Comparison of ENCODE assay signal across 16 cellular contexts in the genomic region with DNA sequence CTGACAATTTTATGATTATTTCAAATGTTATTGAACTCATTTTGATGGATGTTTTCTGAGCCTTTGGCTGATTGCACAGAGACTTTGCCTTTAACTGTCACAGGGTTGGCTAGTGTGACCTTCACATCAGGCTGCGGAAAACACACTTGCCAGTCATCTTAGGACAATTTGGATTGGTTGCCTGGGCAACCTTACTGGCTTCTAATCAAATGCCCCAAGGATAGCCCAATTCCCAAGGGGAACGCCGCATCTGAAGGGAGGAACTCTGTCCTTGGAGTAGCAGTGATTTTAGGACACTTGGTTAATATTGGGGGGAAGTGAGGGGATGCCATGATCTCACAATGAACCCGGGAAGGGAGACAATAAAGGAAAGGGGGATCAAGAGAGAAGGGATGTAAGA. TPM values are rescaled to one million over a fixed set of nuclear protein-coding genes. Genes with fewer than 3 reads are reported as not detected.
DNase-seq lines count a peak whose midpoint lies in the region; ATAC-seq and TF ChIP-seq lines count a peak whose summit lies in the region.
"Had no signal": no experiment of that assay in that cellular context is flagged by ENCODE, and none has a peak within 500 bp of the region (broad histone marks: within the 10 kb centered on the region; RNA-seq: fewer than 3 reads in every experiment).

No MANE protein-coding gene starts in this region.

- H3K36me3 Mint-ChIP-seq in glutamatergic neuron (ENCODE audit: unreplicated experiment), result no peaks in the 10 kb centered on the region
- H3K36me3 Mint-ChIP-seq: CD14-positive monocyte; CD8-positive, alpha-beta T cell had no signal

- H3K36me3 ChIP-seq in HAP-1 (replicated peaks), result no peaks in the 10 kb centered on the region

- DNase-seq in NCI-H446 (lab: John Stamatoyannopoulos, UW), result peak; percentile 16 to 21
- DNase-seq in NCI-H446 treated with DMSO at 0.1 percent for 48 hours (lab: John Stamatoyannopoulos, UW), result no peak
- peak; percentile 74 to 82 for DNase-seq in HAP-1 (ENCODE audit: low spot score in 2 of 2)
- peak; percentile 59 for DNase-seq in NCI-H2227 treated with DMSO at 0.1 percent for 48 hours (lab: John Stamatoyannopoulos, UW)
- peak; percentile 58 for DNase-seq in glutamatergic neuron
- no peak for DNase-seq in A172 (ENCODE audit: low spot score)
- DNase-seq: CD8-positive, alpha-beta T cell; COR-L47; DMS153; DND-41; GDM1; H9 had no signal

- in situ Hi-C loops in HAP-1 (cut with MboI; ENCODE audit: low sequenced_read_pairs), result no loop called here

- peaks cover 38% of the 10 kb centered on the region for H3K4me1 Mint-ChIP-seq in glutamatergic neuron (ENCODE audit: low read depth, unreplicated experiment)
- H3K4me1 Mint-ChIP-seq: CD14-positive monocyte had no signal

- peak overlapping the region; percentile 2 for H3K27ac Mint-ChIP-seq in glutamatergic neuron (ENCODE audit: unreplicated experiment)
- H3K27ac Mint-ChIP-seq: CD14-positive monocyte; CD8-positive, alpha-beta T cell; GM23338; H9 had no signal

- no peaks in the 10 kb centered on the region for H3K27me3 ChIP-seq in HAP-1 (ENCODE audit: low read depth)

- H3K27me3 Mint-ChIP-seq in glutamatergic neuron (ENCODE audit: unreplicated experiment), result peaks cover 2% of the 10 kb centered on the region

- peaks cover 61% of the 10 kb centered on the region for H3K4me1 ChIP-seq in HAP-1
- H3K4me1 ChIP-seq: A549 had no signal

- H3K4me3 ChIP-seq in HAP-1, result no peak overlapping the region
- H3K4me3 ChIP-seq: A549, GM23338 had no signal

- ATAC-seq in HG02642 (IDR thresholded peaks at IDR 0.05; ENCODE audit: poor library complexity, unreplicated experiment), result no peak
- ATAC-seq: A549; CD8-positive, alpha-beta T cell; GM23338 had no signal

- H3K9me3 ChIP-seq in HAP-1, result no peaks in the 10 kb centered on the region
- H3K9me3 ChIP-seq: A549 had no signal

- no peaks in the 10 kb centered on the region for H3K9me3 Mint-ChIP-seq in glutamatergic neuron (ENCODE audit: unreplicated experiment)

- no peak for TF ChIP-seq CTCF in glutamatergic neuron (IDR thresholded peaks at IDR 0.05; ENCODE audit: partially characterized antibody, unreplicated experiment)

- H3K4me3 Mint-ChIP-seq in glutamatergic neuron (ENCODE audit: unreplicated experiment), result peak overlapping the region; percentile 7
- H3K4me3 Mint-ChIP-seq: CD14-positive monocyte; CD8-positive, alpha-beta T cell; GM23338; H9 had no signal

RNA-seq across cellular contexts. Expression of a gene that starts 29.5 kb away (rescaled TPM):
- 14.4 TPM for total RNA-seq in glutamatergic neuron (ENCODE audit: unreplicated experiment)
- total RNA-seq in A172 (2014; rRNA removed; shearing (Covaris generic)), result 2.8 and 3.1 TPM in 2 replicates

Comparison
In these comparisons a context has a peak if more than half of its experiments do, and no peak if none do; other contexts are left out.
1. DNase-seq: peak in NCI-H446 (2 of 2), HAP-1 (2 of 2), NCI-H2227 treated with DMSO at 0.1 percent for 48 hours (single experiment) and glutamatergic neuron (single experiment); none in NCI-H446 treated with DMSO at 0.1 percent for 48 hours (single experiment) and A172 (single experiment).